14 cellular contexts compared by ENCODE assay signal in the genomic region with DNA sequence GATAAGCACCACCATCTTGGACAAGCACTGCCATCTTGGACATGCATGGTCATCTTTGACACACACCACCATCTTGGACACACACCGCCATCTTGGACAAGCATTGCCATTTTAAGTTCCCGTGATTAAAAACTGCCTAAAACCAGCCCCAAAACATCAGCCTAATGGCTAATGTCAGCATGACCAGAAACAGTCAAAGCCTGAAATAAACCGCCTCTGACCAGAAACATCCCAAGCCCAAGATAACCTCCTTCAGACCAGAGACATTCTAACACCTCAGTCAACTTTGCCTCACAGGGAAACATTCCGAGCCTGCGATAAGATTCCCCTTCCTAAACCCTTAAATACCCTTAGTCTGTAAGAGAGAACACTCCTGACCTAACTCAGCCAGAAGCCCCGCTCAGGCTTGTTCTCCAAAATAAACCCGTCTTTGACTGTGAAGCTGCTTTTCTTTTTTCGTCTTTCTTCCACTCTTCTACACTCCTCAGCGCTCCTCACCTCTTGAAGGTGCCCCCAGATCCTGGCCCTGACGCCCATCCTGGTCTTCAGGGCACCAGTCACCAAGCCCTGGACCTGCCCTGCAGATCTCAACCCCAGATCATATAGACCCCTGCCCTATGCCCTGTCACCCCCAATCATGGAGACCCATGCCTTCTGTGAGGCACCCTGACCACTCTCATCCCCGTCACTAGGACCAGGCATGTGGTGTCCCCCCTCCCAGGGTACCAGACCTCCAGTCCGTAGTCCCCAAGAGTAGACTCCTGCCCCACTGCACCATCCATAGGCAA. TPM values are rescaled to one million over a fixed set of nuclear protein-coding genes. Genes with fewer than 3 reads are reported as not detected.
DNase-seq lines count a peak whose midpoint lies in the region; ATAC-seq and TF ChIP-seq lines count a peak whose summit lies in the region.
"Had no signal": no experiment of that assay in that cellular context is flagged by ENCODE, and none has a peak within 500 bp of the region (broad histone marks: within the 10 kb centered on the region; RNA-seq: fewer than 3 reads in every experiment).

No MANE protein-coding gene starts in this region.

- TF ChIP-seq CTCF in lung (IDR thresholded peaks at IDR 0.05; ENCODE audit: control extremely low read depth, extremely low read depth) = no peak
- TF ChIP-seq CTCF in type B pancreatic cell (conservative IDR thresholded peaks at IDR 0.05) = no peak

- H3K4me3 ChIP-seq in lung = no peak overlapping the region
- H3K4me3 ChIP-seq: hepatocyte, tibial nerve had no signal

- DNase-seq in activated naive CD4-positive, alpha-beta T cell treated with Interleukin-2 at 50 U/mL for 16 hours = peak; percentile 1
- no peak for DNase-seq in activated naive CD4-positive, alpha-beta T cell treated with anti-CD3 and anti-CD28 coated beads, Interleukin-2, amount 50 U/mL, for 16 hours
- no peak for DNase-seq in activated T-cell treated with anti-CD3 and anti-CD28 coated beads, Interleukin-2, amount 50 U/mL, for 72 hours
- DNase-seq in lung (ENCODE audit: low spot score) = peak; percentile 15
- DNase-seq in type B pancreatic cell (ENCODE audit: extremely low spot score, unreplicated experiment) = peak; percentile 56
- DNase-seq in KG1 (lab: John Stamatoyannopoulos, UW) = no peak
- no peak for DNase-seq in GOT3 (lab: John Stamatoyannopoulos, UW)
- DNase-seq: NCI-H1048, NCI-H226, occipital lobe, OCI-M1 had no signal

- H3K4me1 Mint-ChIP-seq in activated T-cell treated with anti-CD3 and anti-CD28 coated beads, Interleukin-2, amount 50 U/mL, for 72 hours (ENCODE audit: low read depth) = peaks cover 18% of the 10 kb centered on the region
- H3K4me1 Mint-ChIP-seq in type B pancreatic cell (ENCODE audit: unreplicated experiment) = peaks cover 4% of the 10 kb centered on the region

- peaks cover 47 to 49% of the 10 kb centered on the region in 2 donors for H3K36me3 Mint-ChIP-seq in activated T-cell treated with anti-CD3 and anti-CD28 coated beads, Interleukin-2, amount 50 U/mL, for 72 hours (ENCODE audit: insufficient read depth in 2 of 2)
- H3K36me3 Mint-ChIP-seq in type B pancreatic cell = peaks cover 55% of the 10 kb centered on the region

- peak overlapping the region; percentile 25 for H3K27ac Mint-ChIP-seq in activated T-cell treated with anti-CD3 and anti-CD28 coated beads, Interleukin-2, amount 50 U/mL, for 72 hours
- no peak overlapping the region for H3K27ac Mint-ChIP-seq in type B pancreatic cell

- H3K36me3 ChIP-seq in lung (ENCODE audit: control insufficient read depth in 2 of 2, insufficient read depth in 2 of 2, low read length in 2 of 2) = no peaks in the 10 kb centered on the region

- 90 to 94% methylated on average over 12 of the region's 12 CpGs for WGBS in lung, 2 donors

- no peak for ATAC-seq in activated T-cell treated with anti-CD3 and anti-CD28 coated beads, Interleukin-2, amount 50 U/mL, for 72 hours (replicated peaks in 1 of 2)
- ATAC-seq in lung (ENCODE audit: insufficient read depth, low FRiP score) (no peak), GM18519 (IDR thresholded peaks at IDR 0.05; ENCODE audit: low FRiP score, unreplicated experiment) (no peak)

- no peaks in the 10 kb centered on the region for H3K27me3 ChIP-seq in lung (ENCODE audit: control insufficient read depth, insufficient read depth)
- H3K27me3 ChIP-seq: hepatocyte, tibial nerve had no signal

- no peak overlapping the region for H3K4me3 Mint-ChIP-seq in activated T-cell treated with anti-CD3 and anti-CD28 coated beads, Interleukin-2, amount 50 U/mL, for 72 hours
- no peak overlapping the region for H3K4me3 Mint-ChIP-seq in type B pancreatic cell

- peaks cover 0 to 3% of the 10 kb centered on the region in 2 donors for H3K9me3 ChIP-seq in lung (ENCODE audit: control insufficient read depth in 2 of 2, insufficient read depth in 1 of 2, low read length in 1 of 2)

- peaks cover 24 to 38% of the 10 kb centered on the region in 2 donors for H3K9me3 Mint-ChIP-seq in activated T-cell treated with anti-CD3 and anti-CD28 coated beads, Interleukin-2, amount 50 U/mL, for 72 hours
- peaks cover 23% of the 10 kb centered on the region for H3K9me3 Mint-ChIP-seq in type B pancreatic cell

- H3K27me3 Mint-ChIP-seq in activated T-cell treated with anti-CD3 and anti-CD28 coated beads, Interleukin-2, amount 50 U/mL, for 72 hours (ENCODE audit: low read depth) = no peaks in the 10 kb centered on the region
- peaks cover 2% of the 10 kb centered on the region for H3K27me3 Mint-ChIP-seq in type B pancreatic cell

- H3K27ac ChIP-seq in lung (ENCODE audit: low read depth in 1 of 2, low read length in 1 of 2) = no peak overlapping the region
- H3K27ac ChIP-seq: hepatocyte, tibial nerve had no signal

- H3K4me1 ChIP-seq in lung (ENCODE audit: control insufficient read depth in 2 of 2, insufficient read depth in 2 of 2, low read length in 2 of 2) = peaks cover 4 to 9% of the 10 kb centered on the region in 2 donors

RNA-seq across cellular contexts. Expression of a gene that starts 3.7 kb away (rescaled TPM):
- 100 to 1,000 TPM in 1 of 2 donors, 10 to 100 TPM in 1; 70.4 to 101 TPM for total RNA-seq in activated T-cell treated with anti-CD3 and anti-CD28 coated beads, Interleukin-2, amount 50 U/mL, for 72 hours
- 10 to 100 TPM; 12.3 to 29.4 TPM for total RNA-seq in lung
- polyA plus RNA-seq in lung = 10 to 100 TPM; 17.0 to 26.6 TPM
- total RNA-seq in type B pancreatic cell (ENCODE audit: low replicate concordance) = 20.2 and 31.5 TPM in 2 replicates

RNA-seq across cellular contexts. Expression of a gene that starts 57.1 kb away (rescaled TPM):
- 100 to 1,000 TPM; 402 to 411 TPM for total RNA-seq in activated T-cell treated with anti-CD3 and anti-CD28 coated beads, Interleukin-2, amount 50 U/mL, for 72 hours
- 100 to 1,000 TPM; 168 to 350 TPM for total RNA-seq in lung
- 100 to 1,000 TPM; 382 to 422 TPM for polyA plus RNA-seq in lung
- 489 and 568 TPM in 2 replicates for total RNA-seq in type B pancreatic cell (ENCODE audit: low replicate concordance)

Comparison
In these comparisons a context has a peak if more than half of its experiments do, and no peak if none do; other contexts are left out.
1. DNase-seq: peak in activated naive CD4-positive, alpha-beta T cell treated with Interleukin-2 at 50 U/mL for 16 hours (single experiment), lung (single experiment) and type B pancreatic cell (single experiment); none in activated naive CD4-positive, alpha-beta T cell treated with anti-CD3 and anti-CD28 coated beads, Interleukin-2, amount 50 U/mL, for 16 hours (single experiment), activated T-cell treated with anti-CD3 and anti-CD28 coated beads, Interleukin-2, amount 50 U/mL, for 72 hours (0 of 2), KG1 (single experiment) and GOT3 (single experiment).